Comparison of ENCODE assay signal across 17 cellular contexts in the genomic region with DNA sequence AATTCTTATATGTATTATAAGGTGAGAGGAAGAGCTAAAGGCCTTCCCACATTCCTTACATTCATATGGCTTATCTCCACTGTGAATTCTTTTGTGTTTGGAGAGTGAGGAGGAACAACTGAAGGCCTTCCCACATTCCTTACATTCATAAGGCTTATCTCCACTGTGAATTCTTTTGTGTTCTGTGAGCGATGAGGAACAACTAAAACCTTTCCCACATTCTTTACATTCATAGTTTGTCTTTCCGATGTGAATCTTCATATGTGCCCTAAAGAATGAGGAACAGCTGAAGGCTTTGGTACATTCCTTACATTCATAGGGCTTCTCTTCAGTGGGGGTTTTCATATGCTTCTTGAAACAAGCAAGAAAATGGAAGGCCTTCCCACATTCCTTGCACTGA. TPM values are rescaled to one million over a fixed set of nuclear protein-coding genes. Genes with fewer than 3 reads are reported as not detected.
"Had no signal": no experiment of that assay in that cellular context is flagged by ENCODE, and none has a peak within 500 bp of the region (broad histone marks: within the 10 kb centered on the region; RNA-seq: fewer than 3 reads in every experiment).

No MANE protein-coding gene starts in this region.

- H3K4me1 Mint-ChIP-seq: memory B cell; stimulated activated naive B cell treated with anti-CD40 and anti-IgM and Interleukin-4, amounts not matched to agents 10 μg/mL and 1 μg/mL and 100 μg/mL, for 72 hours had no signal

- DNase-seq: activated naive CD4-positive, alpha-beta T cell treated with anti-CD3 and anti-CD28 coated beads, Interleukin-2, amount 50 U/mL, for 16 hours; activated T-cell treated with anti-CD3 and anti-CD28 coated beads, Interleukin-2, amount 50 U/mL, for 1 hour; amniotic stem cell; immature natural killer cell; psoas muscle; stimulated activated CD4-positive, alpha-beta T cell treated with anti-CD3 and anti-CD28 coated beads, Interleukin-2, amount 100 ng/mL, for 24 hours; stimulated activated naive B cell treated with anti-CD40 and anti-IgM and Interleukin-4, amounts not matched to agents 10 μg/mL and 1 μg/mL and 100 μg/mL, for 72 hours had no signal

- H3K27ac ChIP-seq: esophagus muscularis mucosa, psoas muscle, suprapubic skin had no signal

- ATAC-seq: psoas muscle; sciatic nerve; stimulated activated naive B cell treated with anti-CD40 and anti-IgM and Interleukin-4, amounts not matched to agents 10 μg/mL and 1 μg/mL and 100 μg/mL, for 72 hours had no signal

- H3K27me3 Mint-ChIP-seq: brain; dendritic cell treated with granulocyte-macrophage colony-stimulating factor and Interleukin-4, amounts not matched to agents 40 ng/mL and 50 ng/mL, for 4 days; memory B cell; stimulated activated naive B cell treated with anti-CD40 and anti-IgM and Interleukin-4, amounts not matched to agents 10 μg/mL and 1 μg/mL and 100 μg/mL, for 72 hours had no signal

- H3K27me3 ChIP-seq: esophagus muscularis mucosa, suprapubic skin had no signal

- H3K27ac Mint-ChIP-seq: brain; dendritic cell treated with granulocyte-macrophage colony-stimulating factor and Interleukin-4, amounts not matched to agents 40 ng/mL and 50 ng/mL, for 4 days; immature natural killer cell; memory B cell; stimulated activated naive B cell treated with anti-CD40 and anti-IgM and Interleukin-4, amounts not matched to agents 10 μg/mL and 1 μg/mL and 100 μg/mL, for 72 hours had no signal

- H3K4me3 ChIP-seq: esophagus muscularis mucosa, psoas muscle, suprapubic skin had no signal

- H3K4me1 ChIP-seq: esophagus muscularis mucosa, psoas muscle, suprapubic skin had no signal

- H3K4me3 Mint-ChIP-seq: brain; dendritic cell treated with granulocyte-macrophage colony-stimulating factor and Interleukin-4, amounts not matched to agents 40 ng/mL and 50 ng/mL, for 4 days; immature natural killer cell; memory B cell; stimulated activated naive B cell treated with anti-CD40 and anti-IgM and Interleukin-4, amounts not matched to agents 10 μg/mL and 1 μg/mL and 100 μg/mL, for 72 hours had no signal

RNA-seq across cellular contexts. Expression of gene OR7E24, which starts 45.6 kb away (rescaled TPM):
- total RNA-seq: esophagus muscularis mucosa; fibroblast of villous mesenchyme; osteoblast; psoas muscle; sciatic nerve; suprapubic skin; T-helper 2 cell treated with Interferon-gamma antibody and Interleukin-4, amounts not matched to agents 100 ng/mL and 5 ng/mL, for 36 hours; ureter had no signal
